ENCODE assay signal across 11 cellular contexts in genomic region chr11:119376197-119376847, GRCh38. TPM values are rescaled to one million over a fixed set of nuclear protein-coding genes. Genes with fewer than 3 reads are reported as not detected.
A peak's percentile ranks its signal among the peaks of the same experiment; 100 is the strongest.
DNase-seq lines count a peak whose midpoint lies in the region; ATAC-seq, FAIRE-seq and TF ChIP-seq lines count a peak whose summit lies in the region.
"Had no signal": no experiment of that assay in that cellular context is flagged by ENCODE, and none has a peak within 500 bp of the region (broad histone marks: within the 10 kb centered on the region; RNA-seq: fewer than 3 reads in every experiment).

No MANE protein-coding gene starts in this region.

- H3K36me3 ChIP-seq in SK-N-SH (replicated peaks in 1 of 2; ENCODE audit: control insufficient read depth in 1 of 2, insufficient read depth in 2 of 2, low read length in 1 of 2) = no peaks in the 10 kb centered on the region
- H3K36me3 ChIP-seq in bronchial epithelial cell (ENCODE audit: control insufficient read depth, insufficient read depth, low read length) = no peaks in the 10 kb centered on the region
- H3K36me3 ChIP-seq in upper lobe of right lung = no peaks in the 10 kb centered on the region
- H3K36me3 ChIP-seq in small intestine (ENCODE audit: control insufficient read depth in 2 of 2, insufficient read depth in 2 of 2, low read length in 2 of 2) = no peaks in the 10 kb centered on the region

- no peak overlapping the region for H3K9ac ChIP-seq in SK-N-SH

- no peaks in the 10 kb centered on the region for H3K9me2 ChIP-seq in SK-N-SH

- DNase-seq in SK-N-SH = peak; percentile 33
- peak; percentile 69 for DNase-seq in bronchial epithelial cell (ENCODE audit: low read depth)
- peak; percentile 87 for DNase-seq in mesenteric fat pad (ENCODE audit: low spot score)
- DNase-seq in upper lobe of right lung = peak; percentile 76
- no peak for DNase-seq in NK-92 treated with Interleukin-12 subunit alpha and Interleukin-12 subunit beta, amount 100 ng/mL, for 24 hours (lab: John Stamatoyannopoulos, UW)
- DNase-seq in EL = no peak
- DNase-seq in small intestine = no peak
- DNase-seq: activated B cell treated with CpG ODN at 0.5 μM for 24 hours had no signal

- no peak overlapping the region for H3K4me3 ChIP-seq in SK-N-SH (ENCODE audit: low read depth in 2 of 2, low read length in 1 of 2)
- no peak overlapping the region for H3K4me3 ChIP-seq in bronchial epithelial cell (ENCODE audit: low read depth, low read length)
- H3K4me3 ChIP-seq in upper lobe of right lung = no peak overlapping the region
- H3K4me3 ChIP-seq in small intestine (ENCODE audit: low read depth in 1 of 2, low read length in 2 of 2) = no peak overlapping the region
- H3K4me3 ChIP-seq: A549 had no signal

- H3K4me1 ChIP-seq in SK-N-SH (ENCODE audit: control insufficient read depth in 1 of 2, insufficient read depth in 2 of 2, low read depth in 1 of 2, low read length in 1 of 2) (peaks cover 4 to 84% of the 10 kb centered on the region in 2 experiments), upper lobe of right lung (peaks cover 25% of the 10 kb centered on the region), small intestine (ENCODE audit: control insufficient read depth in 2 of 2, insufficient read depth in 1 of 2, low read depth in 1 of 2, low read length in 1 of 2) (peaks cover 0 to 3% of the 10 kb centered on the region in 2 donors)

- POLR2A ChIA-PET in SK-N-SH (lab: Yijun Ruan, JAX) = interaction anchor here (1.6 kb wide), 1 partner anchor 46 kb away, joined by 5 read pairs; no protein-coding TSS in a partner anchor

- no peak overlapping the region for H2AFZ ChIP-seq in SK-N-SH (ENCODE audit: low read depth)

- H3K27me3 ChIP-seq in SK-N-SH (ENCODE audit: insufficient read depth) (no peaks in the 10 kb centered on the region), bronchial epithelial cell (ENCODE audit: control insufficient read depth, insufficient read depth, low read length) (no peaks in the 10 kb centered on the region), upper lobe of right lung (no peaks in the 10 kb centered on the region), small intestine (ENCODE audit: control insufficient read depth in 2 of 2, insufficient read depth in 2 of 2, low read length in 2 of 2) (no peaks in the 10 kb centered on the region)

- TF ChIP-seq EP300 in SK-N-SH (IDR thresholded peaks at IDR 0.05; ENCODE audit: borderline replicate concordance in 1 of 2, low read depth in 1 of 2, low read length in 1 of 2) = no peak

- H3F3A ChIP-seq in SK-N-SH (replicated peaks; ENCODE audit: insufficient read depth) = no peaks in the 10 kb centered on the region

- no peak overlapping the region for H3K4me2 ChIP-seq in SK-N-SH
- H3K4me2 ChIP-seq: A549 had no signal

- ATAC-seq in SK-N-SH treated with all-trans-retinoic acid at 6 μM for 48 hours (no peak), upper lobe of right lung (peak; percentile 29)
- ATAC-seq: A549 had no signal

- intact Hi-C loops in upper lobe of right lung (cut with DNase I) = no loop called here

- CTCF ChIA-PET in SK-N-SH (lab: Yijun Ruan, JAX) = interaction anchor here (0.8 to 22.5 kb wide), 8 partner anchors 19 to 158 kb away, joined by 3 to 390 read pairs (median 56); partner anchors contain the start of genes C1QTNF5, MFRP and THY1

- no peaks in the 10 kb centered on the region for H3K79me2 ChIP-seq in SK-N-SH (ENCODE audit: insufficient read depth)

- WGBS in SK-N-SH (ENCODE audit: low lambda C conversion rate) = 78% methylated on average over 5 of the region's 11 CpGs
- 80 to 82% (median 80%) methylated on average over 10 to 11 of the region's 11 CpGs for WGBS in small intestine, 3 donors

- no peak for TF ChIP-seq CTCF in SK-N-SH (IDR thresholded peaks at IDR 0.05)
- TF ChIP-seq CTCF in bronchial epithelial cell (IDR thresholded peaks at IDR 0.05; ENCODE audit: insufficient read depth, low read length, severe bottlenecking) = no peak
- no peak for TF ChIP-seq CTCF in upper lobe of right lung (IDR thresholded peaks at IDR 0.05)

- TF ChIP-seq RAD21 in SK-N-SH (IDR thresholded peaks at IDR 0.05; ENCODE audit: low read length) = no peak

- no peaks in the 10 kb centered on the region for H3K9me3 ChIP-seq in SK-N-SH
- H3K9me3 ChIP-seq in upper lobe of right lung = no peaks in the 10 kb centered on the region
- no peaks in the 10 kb centered on the region for H3K9me3 ChIP-seq in small intestine (ENCODE audit: control insufficient read depth, low read depth)
- H3K9me3 ChIP-seq: A549 had no signal

- FAIRE-seq in bronchial epithelial cell (lab: Jason Lieb, UNC) (peak; percentile 28), small intestine (lab: Jason Lieb, UNC) (no peak)
- FAIRE-seq: A549, endothelial cell of umbilical vein had no signal

- H3K27ac ChIP-seq in SK-N-SH (ENCODE audit: low read depth in 2 of 2, low read length in 1 of 2) = peak overlapping the region in 1 of 2 experiments; percentile 98; a peak in 2 of 4 replicates
- peak overlapping the region; percentile 0 for H3K27ac ChIP-seq in upper lobe of right lung
- peak overlapping the region in 1 of 2 donors; percentile 69 for H3K27ac ChIP-seq in small intestine (ENCODE audit: low read depth in 1 of 2, low read length in 1 of 2)
- H3K27ac ChIP-seq: A549 had no signal

- H4K20me1 ChIP-seq in SK-N-SH (ENCODE audit: insufficient read depth) = no peaks in the 10 kb centered on the region

TF ChIP-seq in SK-N-SH, 30 proteins besides CTCF, POLR2A, EP300 and RAD21 (continues in another document):
- TF ChIP-seq, protein P1, sequence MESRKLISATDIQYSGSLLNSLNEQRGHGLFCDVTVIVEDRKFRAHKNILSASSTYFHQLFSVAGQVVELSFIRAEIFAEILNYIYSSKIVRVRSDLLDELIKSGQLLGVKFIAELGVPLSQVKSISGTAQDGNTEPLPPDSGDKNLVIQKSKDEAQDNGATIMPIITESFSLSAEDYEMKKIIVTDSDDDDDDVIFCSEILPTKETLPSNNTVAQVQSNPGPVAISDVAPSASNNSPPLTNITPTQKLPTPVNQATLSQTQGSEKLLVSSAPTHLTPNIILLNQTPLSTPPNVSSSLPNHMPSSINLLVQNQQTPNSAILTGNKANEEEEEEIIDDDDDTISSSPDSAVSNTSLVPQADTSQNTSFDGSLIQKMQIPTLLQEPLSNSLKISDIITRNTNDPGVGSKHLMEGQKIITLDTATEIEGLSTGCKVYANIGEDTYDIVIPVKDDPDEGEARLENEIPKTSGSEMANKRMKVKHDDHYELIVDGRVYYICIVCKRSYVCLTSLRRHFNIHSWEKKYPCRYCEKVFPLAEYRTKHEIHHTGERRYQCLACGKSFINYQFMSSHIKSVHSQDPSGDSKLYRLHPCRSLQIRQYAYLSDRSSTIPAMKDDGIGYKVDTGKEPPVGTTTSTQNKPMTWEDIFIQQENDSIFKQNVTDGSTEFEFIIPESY (IDR thresholded peaks at IDR 0.05; ENCODE audit: borderline replicate concordance, low read depth) = no peak

TF ChIP-seq in SK-N-SH treated with all-trans-retinoic acid at 6 μM for 48 hours, 23 proteins besides CTCF, POLR2A, EP300 and RAD21 (continues in another document):
- TF ChIP-seq, protein P2, sequence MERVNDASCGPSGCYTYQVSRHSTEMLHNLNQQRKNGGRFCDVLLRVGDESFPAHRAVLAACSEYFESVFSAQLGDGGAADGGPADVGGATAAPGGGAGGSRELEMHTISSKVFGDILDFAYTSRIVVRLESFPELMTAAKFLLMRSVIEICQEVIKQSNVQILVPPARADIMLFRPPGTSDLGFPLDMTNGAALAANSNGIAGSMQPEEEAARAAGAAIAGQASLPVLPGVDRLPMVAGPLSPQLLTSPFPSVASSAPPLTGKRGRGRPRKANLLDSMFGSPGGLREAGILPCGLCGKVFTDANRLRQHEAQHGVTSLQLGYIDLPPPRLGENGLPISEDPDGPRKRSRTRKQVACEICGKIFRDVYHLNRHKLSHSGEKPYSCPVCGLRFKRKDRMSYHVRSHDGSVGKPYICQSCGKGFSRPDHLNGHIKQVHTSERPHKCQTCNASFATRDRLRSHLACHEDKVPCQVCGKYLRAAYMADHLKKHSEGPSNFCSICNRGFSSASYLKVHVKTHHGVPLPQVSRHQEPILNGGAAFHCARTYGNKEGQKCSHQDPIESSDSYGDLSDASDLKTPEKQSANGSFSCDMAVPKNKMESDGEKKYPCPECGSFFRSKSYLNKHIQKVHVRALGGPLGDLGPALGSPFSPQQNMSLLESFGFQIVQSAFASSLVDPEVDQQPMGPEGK (CRISPR knock-in tag; IDR thresholded peaks at IDR 0.05; ENCODE audit: borderline replicate concordance) = no peak
- TF ChIP-seq PPARA (CRISPR knock-in tag; IDR thresholded peaks at IDR 0.05; ENCODE audit: borderline replicate concordance) (no peak), TCF4 (CRISPR knock-in tag; IDR thresholded peaks at IDR 0.05; ENCODE audit: borderline replicate concordance) (no peak)

RNA-seq across cellular contexts. Expression of gene USP2, which starts 5.2 kb away (rescaled TPM):
- polyA plus RNA-seq in SK-N-SH (2012; rRNA removed) (0.81 and 0.97 TPM in 2 replicates), small intestine (10 to 100 TPM in 2 of 3 donors, 1 to 10 TPM in 1; 5.2 to 19.5 (median 15.4) TPM)
- 0.46 and 0.60 TPM in 2 replicates for polyA plus RNA-seq in SK-N-SH (2012; cell fraction: cytosol; rRNA removed)
- 1.6 TPM in 2 replicates for polyA plus RNA-seq in SK-N-SH (2012; cell fraction: nucleus; rRNA removed)
- total RNA-seq in bronchial epithelial cell (0.26 and 1.2 TPM in 2 replicates), mesenteric fat pad (4.2 TPM), upper lobe of right lung (3.0 TPM)

RNA-seq across cellular contexts. Expression of gene MFRP, which starts 29.8 kb away (rescaled TPM):
- polyA plus RNA-seq in SK-N-SH (2012; rRNA removed) (not detected in 2 replicates), small intestine (under 1 TPM in 1 of 3 donors, not detected in 2; 0.03 TPM)
- polyA plus RNA-seq in SK-N-SH (2012; cell fraction: cytosol; rRNA removed) = not detected in 2 replicates
- not detected in 2 replicates for polyA plus RNA-seq in SK-N-SH (2012; cell fraction: nucleus; rRNA removed)
- total RNA-seq in bronchial epithelial cell (not detected in 2 replicates), mesenteric fat pad (not detected), upper lobe of right lung (not detected)
- total RNA-seq: activated B cell treated with CpG ODN at 0.5 μM for 24 hours, endothelial cell of umbilical vein had no signal
- polyA plus RNA-seq: A549 had no signal

RNA-seq across cellular contexts. Expression of gene C1QTNF5, which starts 35.6 kb away (rescaled TPM):
- polyA plus RNA-seq in SK-N-SH (2012; rRNA removed) (0.71 and 0.76 TPM in 2 replicates), small intestine (10 to 100 TPM in 1 of 3 donors, 1 to 10 TPM in 1, under 1 TPM in 1; 0.89 to 22.5 (median 7.3) TPM)
- polyA plus RNA-seq in SK-N-SH (2012; cell fraction: cytosol; rRNA removed) = 0.53 and 0.84 TPM in 2 replicates
- polyA plus RNA-seq in SK-N-SH (2012; cell fraction: nucleus; rRNA removed) = 1.2 and 1.4 TPM in 2 replicates
- total RNA-seq in bronchial epithelial cell (0.90 and 1.3 TPM in 2 replicates), mesenteric fat pad (52.9 TPM), upper lobe of right lung (47.6 TPM)
- total RNA-seq: activated B cell treated with CpG ODN at 0.5 μM for 24 hours had no signal
- polyA plus RNA-seq: A549 had no signal

RNA-seq across cellular contexts. Expression of gene RNF26, which starts 42.0 kb away (rescaled TPM):
- polyA plus RNA-seq in SK-N-SH (2012; rRNA removed) (26.6 and 31.9 TPM in 2 replicates), small intestine (10 to 100 TPM in 1 of 3 donors, 1 to 10 TPM in 2; 6.5 to 27.3 (median 7.8) TPM)
- polyA plus RNA-seq in SK-N-SH (2012; cell fraction: cytosol; rRNA removed) = 14.5 and 21.8 TPM in 2 replicates
- 10.4 and 12.2 TPM in 2 replicates for polyA plus RNA-seq in SK-N-SH (2012; cell fraction: nucleus; rRNA removed)
- total RNA-seq in bronchial epithelial cell (2.4 and 3.6 TPM in 2 replicates), mesenteric fat pad (20.6 TPM), upper lobe of right lung (23.2 TPM)

RNA-seq across cellular contexts. Expression of gene THY1, which starts 46.6 kb away (rescaled TPM):
- 1,091 and 1,905 TPM in 2 replicates for polyA plus RNA-seq in SK-N-SH (2012; rRNA removed)
- 451 and 1,082 TPM in 2 replicates for polyA plus RNA-seq in SK-N-SH (2012; cell fraction: cytosol; rRNA removed)
- polyA plus RNA-seq in SK-N-SH (2012; cell fraction: nucleus; rRNA removed) = 429 and 498 TPM in 2 replicates
- 0.13 and 2.1 TPM in 2 replicates for total RNA-seq in bronchial epithelial cell
- total RNA-seq in mesenteric fat pad = 33.4 TPM
- 7.8 TPM for total RNA-seq in upper lobe of right lung
- polyA plus RNA-seq in small intestine = 10 to 100 TPM in 1 of 3 donors, 1 to 10 TPM in 1, under 1 TPM in 1; 0.54 to 52.5 (median 1.1) TPM
- total RNA-seq: activated B cell treated with CpG ODN at 0.5 μM for 24 hours had no signal

Comparison
In these comparisons a context has a peak if more than half of its experiments do, and no peak if none do; other contexts are left out.
1. DNase-seq: peak in SK-N-SH (single experiment), bronchial epithelial cell (single experiment), mesenteric fat pad (single experiment) and upper lobe of right lung (single experiment); none in NK-92 treated with Interleukin-12 subunit alpha and Interleukin-12 subunit beta, amount 100 ng/mL, for 24 hours (single experiment), EL (single experiment) and small intestine (single experiment).
2. RNA of gene C1QTNF5, which starts 35.6 kb away (total RNA-seq): 52.9 TPM in mesenteric fat pad (single experiment) and 47.6 TPM in upper lobe of right lung (single experiment); 0.90 to 1.3 TPM in bronchial epithelial cell; every median in the first group is over 10 times any median in the second.